12 cellular contexts compared by ENCODE assay signal in the genomic region with DNA sequence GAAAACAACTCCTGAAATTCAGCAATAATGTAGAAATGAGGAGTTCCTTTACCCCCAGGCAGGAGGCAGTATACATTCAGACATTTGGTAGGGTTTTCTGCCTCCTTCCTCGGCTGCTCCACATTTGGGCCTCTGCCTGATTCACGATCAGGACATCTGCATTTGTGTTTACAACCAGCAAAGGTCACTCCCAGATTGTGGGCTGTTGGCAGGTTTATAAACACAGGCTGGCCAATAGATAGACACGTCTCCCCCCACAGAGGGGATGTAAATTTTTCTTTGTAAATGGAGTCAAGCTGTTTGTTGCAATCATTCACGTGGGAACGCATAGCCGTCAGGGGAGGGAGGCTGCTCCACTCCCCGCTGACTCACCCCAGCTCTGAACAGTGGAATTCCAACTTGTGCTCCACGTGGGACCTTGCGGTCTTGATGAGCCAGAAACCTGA.
A peak's percentile ranks its signal among the peaks of the same experiment; 100 is the strongest.
DNase-seq lines count a peak whose midpoint lies in the region; ATAC-seq and TF ChIP-seq lines count a peak whose summit lies in the region.
"Had no signal": no experiment of that assay in that cellular context is flagged by ENCODE, and none has a peak within 500 bp of the region (broad histone marks: within the 10 kb centered on the region; RNA-seq: fewer than 3 reads in every experiment).

No MANE protein-coding gene starts in this region.

- no peak overlapping the region for H3K4me3 Mint-ChIP-seq in naive thymus-derived CD4-positive, alpha-beta T cell
- H3K4me3 Mint-ChIP-seq: memory B cell had no signal

- CTCF ChIA-PET in RWPE1 (lab: Yijun Ruan, JAX), result interaction anchor here (0.5 kb wide), 1 partner anchor 731 kb away, joined by 3 read pairs; no protein-coding TSS in a partner anchor
- CTCF ChIA-PET in naive thymus-derived CD4-positive, alpha-beta T cell (lab: Charles Lee), result no interaction called here

- POLR2A ChIA-PET in RWPE1 (lab: Yijun Ruan, JAX; ENCODE audit: low non-redundant PET), result no interaction called here
- POLR2A ChIA-PET in naive thymus-derived CD4-positive, alpha-beta T cell (lab: Charles Lee), result no interaction called here

- H3K27me3 Mint-ChIP-seq in naive thymus-derived CD4-positive, alpha-beta T cell, result peaks cover 0 to 5% (median 0%) of the 10 kb centered on the region in 5 donors
- H3K27me3 Mint-ChIP-seq: memory B cell had no signal

- peaks cover 0 to 4% (median 0%) of the 10 kb centered on the region in 5 donors for H3K36me3 Mint-ChIP-seq in naive thymus-derived CD4-positive, alpha-beta T cell

- peak; percentile 28 for DNase-seq in NCI-H748 (lab: John Stamatoyannopoulos, UW; ENCODE audit: unreplicated experiment)
- DNase-seq in NCI-H748 treated with DMSO at 0.1 percent for 48 hours (lab: John Stamatoyannopoulos, UW), result no peak
- peak; percentile 47 for DNase-seq in RWPE1 (ENCODE audit: low spot score)
- peak; percentile 33 to 85 for DNase-seq in foreskin keratinocyte
- peak; percentile 16 to 36 for DNase-seq in uterus
- no peak for DNase-seq in caudate nucleus (lab: John Stamatoyannopoulos, UW)
- no peak for DNase-seq in NCI-H2081 treated with DMSO at 0.1 percent for 48 hours (lab: John Stamatoyannopoulos, UW)
- DNase-seq in naive thymus-derived CD4-positive, alpha-beta T cell, result no peak
- DNase-seq: NCI-H2107 had no signal

- no peaks in the 10 kb centered on the region for H3K36me3 ChIP-seq in uterus
- H3K36me3 ChIP-seq in naive thymus-derived CD4-positive, alpha-beta T cell (ENCODE audit: control insufficient read depth in 2 of 3, insufficient read depth in 3 of 3, low read length in 3 of 3), result no peaks in the 10 kb centered on the region

- no peak overlapping the region for H3K4me3 ChIP-seq in uterus
- H3K4me3 ChIP-seq in naive thymus-derived CD4-positive, alpha-beta T cell (ENCODE audit: low read length), result no peak overlapping the region
- H3K4me3 ChIP-seq: A549 had no signal

- intact Hi-C loops in uterus (cut with DNase I; ENCODE audit: low total_unique reads), result no loop called here
- intact Hi-C loops in naive thymus-derived CD4-positive, alpha-beta T cell (cut with micrococcal nuclease), result no loop called here

- peaks cover 2 to 22% (median 15%) of the 10 kb centered on the region in 11 donors for H3K9me3 Mint-ChIP-seq in naive thymus-derived CD4-positive, alpha-beta T cell

- no peak for TF ChIP-seq CTCF in RWPE1 (conservative IDR thresholded peaks at IDR 0.05; ENCODE audit: low read depth)
- peak; percentile 63 for TF ChIP-seq CTCF in foreskin keratinocyte (conservative IDR thresholded peaks at IDR 0.05)
- peak; percentile 8 to 35 (median 24) for TF ChIP-seq CTCF in uterus (IDR thresholded peaks at IDR 0.05)

- no peak overlapping the region for H3K27ac Mint-ChIP-seq in naive thymus-derived CD4-positive, alpha-beta T cell
- H3K27ac Mint-ChIP-seq: memory B cell had no signal

- no peaks in the 10 kb centered on the region for H3K27me3 ChIP-seq in foreskin keratinocyte
- no peaks in the 10 kb centered on the region for H3K27me3 ChIP-seq in uterus
- no peaks in the 10 kb centered on the region for H3K27me3 ChIP-seq in naive thymus-derived CD4-positive, alpha-beta T cell (ENCODE audit: control insufficient read depth in 2 of 2, insufficient read depth in 2 of 2, low read length in 2 of 2)

- H3K4me1 Mint-ChIP-seq in naive thymus-derived CD4-positive, alpha-beta T cell, result peaks cover 0 to 2% (median 0%) of the 10 kb centered on the region in 7 donors
- H3K4me1 Mint-ChIP-seq: memory B cell had no signal

- H3K9me3 ChIP-seq in uterus, result no peaks in the 10 kb centered on the region
- no peaks in the 10 kb centered on the region for H3K9me3 ChIP-seq in naive thymus-derived CD4-positive, alpha-beta T cell (ENCODE audit: control insufficient read depth in 2 of 3, low read length in 3 of 3)
- H3K9me3 ChIP-seq: A549 had no signal

- peak; percentile 92 for ATAC-seq in foreskin keratinocyte
- no peak for ATAC-seq in naive thymus-derived CD4-positive, alpha-beta T cell
- ATAC-seq: A549, HepG2 had no signal

- H3K4me1 ChIP-seq in foreskin keratinocyte (no peaks in the 10 kb centered on the region), uterus (no peaks in the 10 kb centered on the region)
- no peaks in the 10 kb centered on the region for H3K4me1 ChIP-seq in naive thymus-derived CD4-positive, alpha-beta T cell (ENCODE audit: control insufficient read depth in 2 of 2, insufficient read depth in 2 of 2, low read length in 2 of 2)
- H3K4me1 ChIP-seq: A549 had no signal

- TF ChIP-seq POLR2A in uterus (IDR thresholded peaks at IDR 0.05), result no peak

- H3K27ac ChIP-seq in RWPE1, result no peak overlapping the region
- H3K27ac ChIP-seq in foreskin keratinocyte, result no peak overlapping the region
- no peak overlapping the region for H3K27ac ChIP-seq in uterus
- no peak overlapping the region for H3K27ac ChIP-seq in caudate nucleus (ENCODE audit: low read depth, low read length)
- no peak overlapping the region for H3K27ac ChIP-seq in naive thymus-derived CD4-positive, alpha-beta T cell (ENCODE audit: low read depth, low read length)
- H3K27ac ChIP-seq: A549 had no signal

Comparison
In these comparisons a context has a peak if more than half of its experiments do, and no peak if none do; other contexts are left out.
1. DNase-seq: peak in NCI-H748 (single experiment), RWPE1 (single experiment), foreskin keratinocyte (2 of 2) and uterus (2 of 2); none in NCI-H748 treated with DMSO at 0.1 percent for 48 hours (single experiment), caudate nucleus (0 of 61), NCI-H2081 treated with DMSO at 0.1 percent for 48 hours (single experiment) and naive thymus-derived CD4-positive, alpha-beta T cell (0 of 9).